In genomic region chr11:45501277-45501979, GRCh38 we compare ENCODE assay signal across 9 cellular contexts.
"Had no signal": no experiment of that assay in that cellular context is flagged by ENCODE, and none has a peak within 500 bp of the region (broad histone marks: within the 10 kb centered on the region; RNA-seq: fewer than 3 reads in every experiment).

No MANE protein-coding gene starts in this region.

- H3K4me1 Mint-ChIP-seq: stimulated activated effector memory CD8-positive, alpha-beta T cell treated with anti-CD3 and anti-CD28 coated beads, Interleukin-12 subunit alpha, Interleukin-12 subunit beta, amount 100 ng/mL, for 72 hours had no signal

- H3K27ac Mint-ChIP-seq: stimulated activated effector memory CD8-positive, alpha-beta T cell treated with anti-CD3 and anti-CD28 coated beads, Interleukin-12 subunit alpha, Interleukin-12 subunit beta, amount 100 ng/mL, for 72 hours had no signal

- H3K4me3 Mint-ChIP-seq: stimulated activated effector memory CD8-positive, alpha-beta T cell treated with anti-CD3 and anti-CD28 coated beads, Interleukin-12 subunit alpha, Interleukin-12 subunit beta, amount 100 ng/mL, for 72 hours had no signal

- H3K9me3 ChIP-seq: ascending aorta, neutrophil, tibial artery had no signal

- H3K36me3 Mint-ChIP-seq: stimulated activated effector memory CD8-positive, alpha-beta T cell treated with anti-CD3 and anti-CD28 coated beads, Interleukin-12 subunit alpha, Interleukin-12 subunit beta, amount 100 ng/mL, for 72 hours had no signal

- H3K27me3 ChIP-seq: ascending aorta, tibial artery had no signal

- H3K4me1 ChIP-seq: ascending aorta, tibial artery had no signal

- H3K36me3 ChIP-seq: ascending aorta, neutrophil, tibial artery had no signal

- H3K27ac ChIP-seq: ascending aorta, neutrophil, tibial artery had no signal

- DNase-seq: activated gamma-delta T cell treated with Interleukin-2 at 50 U/mL for 16 hours; activated T-cell treated with anti-CD3 and anti-CD28 coated beads, Interleukin-2, amount 50 U/mL, for 48 hours; caudate nucleus; small intestine; T-helper 2 cell; tibial artery had no signal

- H3K4me3 ChIP-seq: ascending aorta, tibial artery had no signal
